15 cellular contexts compared by ENCODE assay signal in the genomic region with DNA sequence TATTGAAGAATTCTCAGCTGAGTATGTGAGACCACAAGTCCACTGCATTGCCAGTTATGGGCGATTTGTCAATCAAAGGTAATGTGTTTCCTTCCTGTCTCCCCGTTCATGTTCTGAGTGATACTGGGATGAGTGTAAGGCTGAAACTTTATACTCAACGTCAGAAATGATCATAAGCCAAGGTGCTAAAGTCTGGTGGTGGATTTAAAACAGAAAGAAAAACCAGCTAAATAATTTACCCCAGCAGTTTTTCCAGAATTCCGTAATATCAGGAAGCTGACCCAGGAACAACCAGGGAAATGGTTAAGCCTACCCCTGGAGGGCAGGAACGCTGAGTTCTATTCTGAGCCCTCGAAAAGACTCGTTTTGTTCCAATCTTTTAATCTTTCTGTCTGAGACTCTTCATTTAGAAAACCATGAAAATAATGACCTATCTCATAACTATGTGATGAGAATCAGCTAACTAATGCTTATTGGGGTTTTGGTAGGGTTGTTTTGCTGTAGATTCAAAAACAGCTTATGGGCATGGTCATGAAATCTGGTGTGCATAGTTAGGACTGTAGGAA.
DNase-seq lines count a peak whose midpoint lies in the region; ATAC-seq and TF ChIP-seq lines count a peak whose summit lies in the region.
"Had no signal": no experiment of that assay in that cellular context is flagged by ENCODE, and none has a peak within 500 bp of the region (broad histone marks: within the 10 kb centered on the region; RNA-seq: fewer than 3 reads in every experiment).

No MANE protein-coding gene starts in this region.

- peak overlapping the region; percentile 31 for H2AFZ ChIP-seq in SK-N-SH (ENCODE audit: low read depth)

- no peaks in the 10 kb centered on the region for H4K20me1 ChIP-seq in SK-N-SH (ENCODE audit: insufficient read depth)

- H3K9me3 ChIP-seq in SK-N-SH = no peaks in the 10 kb centered on the region
- H3K9me3 ChIP-seq: esophagus muscularis mucosa, neutrophil had no signal

- no peaks in the 10 kb centered on the region for H3K27me3 Mint-ChIP-seq in activated CD4-positive, alpha-beta T cell treated with anti-CD3 and anti-CD28 coated beads for 36 hours
- H3K27me3 Mint-ChIP-seq: stimulated activated naive B cell treated with anti-CD40 and anti-IgM and Interleukin-4, amounts not matched to agents 10 μg/mL and 1 μg/mL and 100 μg/mL, for 72 hours had no signal

- H3K4me1 Mint-ChIP-seq in activated CD4-positive, alpha-beta T cell treated with anti-CD3 and anti-CD28 coated beads for 36 hours = peaks cover 7% of the 10 kb centered on the region
- peaks cover 9% of the 10 kb centered on the region for H3K4me1 Mint-ChIP-seq in stimulated activated effector memory CD8-positive, alpha-beta T cell treated with anti-CD3 and anti-CD28 coated beads, Interleukin-12 subunit alpha, Interleukin-12 subunit beta, amount 100 ng/mL, for 72 hours

- H3K9me3 Mint-ChIP-seq in activated CD4-positive, alpha-beta T cell treated with anti-CD3 and anti-CD28 coated beads for 36 hours (ENCODE audit: low read depth) = no peaks in the 10 kb centered on the region
- H3K9me3 Mint-ChIP-seq in stimulated activated effector memory CD8-positive, alpha-beta T cell treated with anti-CD3 and anti-CD28 coated beads, Interleukin-12 subunit alpha, Interleukin-12 subunit beta, amount 100 ng/mL, for 72 hours = no peaks in the 10 kb centered on the region
- H3K9me3 Mint-ChIP-seq: stimulated activated naive B cell treated with anti-CD40 and anti-IgM and Interleukin-4, amounts not matched to agents 10 μg/mL and 1 μg/mL and 100 μg/mL, for 72 hours had no signal

- peaks cover 0 to 14% of the 10 kb centered on the region in 2 experiments; a peak in 2 of 4 replicates for H3K4me1 ChIP-seq in SK-N-SH (ENCODE audit: control insufficient read depth in 1 of 2, insufficient read depth in 2 of 2, low read depth in 1 of 2, low read length in 1 of 2)

- POLR2A ChIA-PET in activated CD4-positive, alpha-beta T cell treated with anti-CD3 and anti-CD28 coated beads for 36 hours (lab: Charles Lee) = no interaction called here
- POLR2A ChIA-PET in SK-N-SH (lab: Yijun Ruan, JAX) = no interaction called here

- TF ChIP-seq RAD21 in SK-N-SH (IDR thresholded peaks at IDR 0.05; ENCODE audit: low read length) = no peak

- no peak overlapping the region for H3K4me3 Mint-ChIP-seq in activated CD4-positive, alpha-beta T cell treated with anti-CD3 and anti-CD28 coated beads for 36 hours
- no peak overlapping the region for H3K4me3 Mint-ChIP-seq in stimulated activated effector memory CD8-positive, alpha-beta T cell treated with anti-CD3 and anti-CD28 coated beads, Interleukin-12 subunit alpha, Interleukin-12 subunit beta, amount 100 ng/mL, for 72 hours
- H3K4me3 Mint-ChIP-seq: stimulated activated naive B cell treated with anti-CD40 and anti-IgM and Interleukin-4, amounts not matched to agents 10 μg/mL and 1 μg/mL and 100 μg/mL, for 72 hours had no signal

- no peaks in the 10 kb centered on the region for H3K9me2 ChIP-seq in SK-N-SH

- no peak overlapping the region for H3K27ac Mint-ChIP-seq in activated CD4-positive, alpha-beta T cell treated with anti-CD3 and anti-CD28 coated beads for 36 hours
- H3K27ac Mint-ChIP-seq in stimulated activated effector memory CD8-positive, alpha-beta T cell treated with anti-CD3 and anti-CD28 coated beads, Interleukin-12 subunit alpha, Interleukin-12 subunit beta, amount 100 ng/mL, for 72 hours = no peak overlapping the region
- H3K27ac Mint-ChIP-seq: stimulated activated naive B cell treated with anti-CD40 and anti-IgM and Interleukin-4, amounts not matched to agents 10 μg/mL and 1 μg/mL and 100 μg/mL, for 72 hours had no signal

- no peaks in the 10 kb centered on the region for H3K79me2 ChIP-seq in SK-N-SH (ENCODE audit: insufficient read depth)

- no peaks in the 10 kb centered on the region for H3K36me3 ChIP-seq in SK-N-SH (replicated peaks in 1 of 2; ENCODE audit: control insufficient read depth in 1 of 2, insufficient read depth in 2 of 2, low read length in 1 of 2)
- H3K36me3 ChIP-seq: neutrophil had no signal

- 51% methylated on average over 7 of the region's 7 CpGs for WGBS in SK-N-SH (ENCODE audit: low lambda C conversion rate)

- no peak overlapping the region for H3K4me3 ChIP-seq in SK-N-SH (ENCODE audit: low read depth in 2 of 2, low read length in 1 of 2)
- H3K4me3 ChIP-seq: esophagus muscularis mucosa had no signal

- no peaks in the 10 kb centered on the region for H3K36me3 Mint-ChIP-seq in activated CD4-positive, alpha-beta T cell treated with anti-CD3 and anti-CD28 coated beads for 36 hours (ENCODE audit: low read depth)
- H3K36me3 Mint-ChIP-seq in stimulated activated effector memory CD8-positive, alpha-beta T cell treated with anti-CD3 and anti-CD28 coated beads, Interleukin-12 subunit alpha, Interleukin-12 subunit beta, amount 100 ng/mL, for 72 hours = no peaks in the 10 kb centered on the region
- H3K36me3 Mint-ChIP-seq: stimulated activated naive B cell treated with anti-CD40 and anti-IgM and Interleukin-4, amounts not matched to agents 10 μg/mL and 1 μg/mL and 100 μg/mL, for 72 hours had no signal

- TF ChIP-seq CTCF in SK-N-SH (IDR thresholded peaks at IDR 0.05) = no peak

- H3K9ac ChIP-seq in SK-N-SH = peak overlapping the region; percentile 51; the same call in 1 of the 2 replicates

- peak overlapping the region; percentile 49 for H3K4me2 ChIP-seq in SK-N-SH

- DNase-seq in activated CD4-positive, alpha-beta T cell treated with anti-CD3 and anti-CD28 coated beads for 36 hours = no peak
- DNase-seq in activated CD4-positive, alpha-beta T cell treated with anti-CD3 and anti-CD28 coated beads for 4 hours = no peak
- DNase-seq in SK-N-SH = no peak
- peak; percentile 85 for DNase-seq in epithelial cell of prostate (ENCODE audit: low read depth, low spot score)
- no peak for DNase-seq in stimulated activated effector memory CD8-positive, alpha-beta T cell treated with anti-CD3 and anti-CD28 coated beads, Interleukin-12 subunit alpha, Interleukin-12 subunit beta, amount 100 ng/mL, for 72 hours (ENCODE audit: low spot score in 2 of 2)
- DNase-seq in COR-L47 (lab: John Stamatoyannopoulos, UW) = no peak
- DNase-seq: activated CD4-positive, alpha-beta T cell treated with anti-CD3 and anti-CD28 coated beads, Interleukin-2, amount 50 U/mL, for 1 hour; NCI-H1105 treated with DMSO at 0.1 percent for 48 hours; NCI-H82; stimulated activated naive B cell treated with anti-CD40 and anti-IgM and Interleukin-4, amounts not matched to agents 10 μg/mL and 1 μg/mL and 100 μg/mL, for 72 hours had no signal

- peaks cover 20% of the 10 kb centered on the region for H3F3A ChIP-seq in SK-N-SH (replicated peaks; ENCODE audit: insufficient read depth)

- TF ChIP-seq EP300 in SK-N-SH (IDR thresholded peaks at IDR 0.05; ENCODE audit: borderline replicate concordance in 1 of 2, low read depth in 1 of 2, low read length in 1 of 2) = 0 out of 4 replicates have a peak, but pooled peaks of 1 of the 2 experiments have one; percentile 24

- H3K27me3 ChIP-seq in SK-N-SH (ENCODE audit: insufficient read depth) = no peaks in the 10 kb centered on the region
- H3K27me3 ChIP-seq: esophagus muscularis mucosa, neutrophil had no signal

- intact Hi-C loops in activated CD4-positive, alpha-beta T cell treated with anti-CD3 and anti-CD28 coated beads for 36 hours (cut with DNase I, micrococcal nuclease) = no loop called here

- H3K27ac ChIP-seq in SK-N-SH (ENCODE audit: low read depth in 2 of 2, low read length in 1 of 2) (peak overlapping the region; percentile 16 to 77; a peak in 3 of 4 replicates), epithelial cell of prostate (peak overlapping the region; percentile 95)
- H3K27ac ChIP-seq: 22Rv1, esophagus muscularis mucosa, neutrophil had no signal

- CTCF ChIA-PET in activated CD4-positive, alpha-beta T cell treated with anti-CD3 and anti-CD28 coated beads for 36 hours (lab: Charles Lee) = interaction anchor here (0.8 to 1.7 kb wide), 5 partner anchors 10 to 217 kb away, joined by 3 to 5 read pairs (median 3); no protein-coding TSS in a partner anchor
- CTCF ChIA-PET in SK-N-SH (lab: Yijun Ruan, JAX) = interaction anchor here (0.8 to 1.5 kb wide), 4 partner anchors 27 to 136 kb away, joined by 3 to 4 read pairs (median 4); no protein-coding TSS in a partner anchor

- peak; percentile 89 for ATAC-seq in activated CD4-positive, alpha-beta T cell treated with anti-CD3 and anti-CD28 coated beads for 36 hours
- ATAC-seq in stimulated activated effector memory CD8-positive, alpha-beta T cell treated with anti-CD3 and anti-CD28 coated beads, Interleukin-12 subunit alpha, Interleukin-12 subunit beta, amount 100 ng/mL, for 72 hours = peak; percentile 95
- ATAC-seq in HG03175 (IDR thresholded peaks at IDR 0.05; ENCODE audit: unreplicated experiment) (no peak), HG03442 (IDR thresholded peaks at IDR 0.05; ENCODE audit: unreplicated experiment) (no peak)

TF ChIP-seq in SK-N-SH, 30 proteins besides CTCF, POLR2A, EP300 and RAD21 (continues in another document):
- TF ChIP-seq TAF1 (IDR thresholded peaks at IDR 0.05; ENCODE audit: borderline replicate concordance, low read depth, low read length) = no peak
- peak; percentile 38 for TF ChIP-seq TCF12 (IDR thresholded peaks at IDR 0.05)
- no peak for TF ChIP-seq RXRA (IDR thresholded peaks at IDR 0.05; ENCODE audit: borderline replicate concordance, low read depth)
- no peak for TF ChIP-seq NRF1 (IDR thresholded peaks at IDR 0.05; ENCODE audit: low read depth, low read length)
- no peak for TF ChIP-seq MEF2A (IDR thresholded peaks at IDR 0.05; ENCODE audit: borderline replicate concordance, low read depth)
- TF ChIP-seq SMC3 (IDR thresholded peaks at IDR 0.05; ENCODE audit: low read depth, low read length) = no peak
- peak; percentile 50; the same call in 1 of the 2 replicates for TF ChIP-seq JUND (IDR thresholded peaks at IDR 0.05)
- no peak for TF ChIP-seq MXI1 (IDR thresholded peaks at IDR 0.05; ENCODE audit: low read depth, low read length)
- TF ChIP-seq, protein P1, sequence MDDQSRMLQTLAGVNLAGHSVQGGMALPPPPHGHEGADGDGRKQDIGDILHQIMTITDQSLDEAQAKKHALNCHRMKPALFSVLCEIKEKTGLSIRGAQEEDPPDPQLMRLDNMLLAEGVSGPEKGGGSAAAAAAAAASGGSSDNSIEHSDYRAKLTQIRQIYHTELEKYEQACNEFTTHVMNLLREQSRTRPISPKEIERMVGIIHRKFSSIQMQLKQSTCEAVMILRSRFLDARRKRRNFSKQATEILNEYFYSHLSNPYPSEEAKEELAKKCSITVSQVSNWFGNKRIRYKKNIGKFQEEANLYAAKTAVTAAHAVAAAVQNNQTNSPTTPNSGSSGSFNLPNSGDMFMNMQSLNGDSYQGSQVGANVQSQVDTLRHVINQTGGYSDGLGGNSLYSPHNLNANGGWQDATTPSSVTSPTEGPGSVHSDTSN (IDR thresholded peaks at IDR 0.05) = peak; percentile 37
- no peak for TF ChIP-seq EZH2phosphoT487 (IDR thresholded peaks at IDR 0.05; ENCODE audit: borderline replicate concordance, low read depth)
- no peak for TF ChIP-seq GABPA (IDR thresholded peaks at IDR 0.05; ENCODE audit: low read depth)
- peak; percentile 51; the same call in 1 of the 2 replicates for TF ChIP-seq FOSL2 (IDR thresholded peaks at IDR 0.05; ENCODE audit: borderline replicate concordance, low read depth)
- TF ChIP-seq GATA2 (CRISPR knock-in tag; IDR thresholded peaks at IDR 0.05) = no peak

Comparison
In these comparisons a context has a peak if more than half of its experiments do, and no peak if none do; other contexts are left out.
1. ATAC-seq: peak in activated CD4-positive, alpha-beta T cell treated with anti-CD3 and anti-CD28 coated beads for 36 hours (single experiment) and stimulated activated effector memory CD8-positive, alpha-beta T cell treated with anti-CD3 and anti-CD28 coated beads, Interleukin-12 subunit alpha, Interleukin-12 subunit beta, amount 100 ng/mL, for 72 hours (single experiment); none in HG03175 (single experiment) and HG03442 (single experiment).